Comparison of ENCODE assay signal across 1 cellular context in genomic region chr1:65393345-65393744, GRCh38.
A peak's percentile ranks its signal among the peaks of the same experiment; 100 is the strongest.
TF ChIP-seq lines count a peak whose summit lies in the region.

No MANE protein-coding gene starts in this region.

TF ChIP-seq in K562, 482 proteins besides CTCF, POLR2A, EP300 and RAD21:
- TF ChIP-seq MTA3 (IDR thresholded peaks at IDR 0.05; ENCODE audit: borderline replicate concordance) (no peak), JUND (IDR thresholded peaks at IDR 0.05; ENCODE audit: borderline replicate concordance, low read depth, low read length) (peak; percentile 56; the same call in 1 of the 2 replicates), JUND (tag; IDR thresholded peaks at IDR 0.05; ENCODE audit: borderline replicate concordance, low read depth, low read length) (no peak), MXD1 (CRISPR knock-in tag; IDR thresholded peaks at IDR 0.05; ENCODE audit: borderline replicate concordance, poor library complexity, severe bottlenecking) (no peak), FOSL1 (tag; conservative IDR thresholded peaks at IDR 0.05) (peak; percentile 76), ARID1B (IDR thresholded peaks at IDR 0.05) (0 out of 2 replicates have a peak, but pooled peaks have one; percentile 8), ATF3 (IDR thresholded peaks at IDR 0.05) (peak; percentile 52), ATF3 (CRISPR knock-in tag; conservative IDR thresholded peaks at IDR 0.05) (no peak), PTRF (tag; IDR thresholded peaks at IDR 0.05) (no peak)
- TF ChIP-seq, protein P1, sequence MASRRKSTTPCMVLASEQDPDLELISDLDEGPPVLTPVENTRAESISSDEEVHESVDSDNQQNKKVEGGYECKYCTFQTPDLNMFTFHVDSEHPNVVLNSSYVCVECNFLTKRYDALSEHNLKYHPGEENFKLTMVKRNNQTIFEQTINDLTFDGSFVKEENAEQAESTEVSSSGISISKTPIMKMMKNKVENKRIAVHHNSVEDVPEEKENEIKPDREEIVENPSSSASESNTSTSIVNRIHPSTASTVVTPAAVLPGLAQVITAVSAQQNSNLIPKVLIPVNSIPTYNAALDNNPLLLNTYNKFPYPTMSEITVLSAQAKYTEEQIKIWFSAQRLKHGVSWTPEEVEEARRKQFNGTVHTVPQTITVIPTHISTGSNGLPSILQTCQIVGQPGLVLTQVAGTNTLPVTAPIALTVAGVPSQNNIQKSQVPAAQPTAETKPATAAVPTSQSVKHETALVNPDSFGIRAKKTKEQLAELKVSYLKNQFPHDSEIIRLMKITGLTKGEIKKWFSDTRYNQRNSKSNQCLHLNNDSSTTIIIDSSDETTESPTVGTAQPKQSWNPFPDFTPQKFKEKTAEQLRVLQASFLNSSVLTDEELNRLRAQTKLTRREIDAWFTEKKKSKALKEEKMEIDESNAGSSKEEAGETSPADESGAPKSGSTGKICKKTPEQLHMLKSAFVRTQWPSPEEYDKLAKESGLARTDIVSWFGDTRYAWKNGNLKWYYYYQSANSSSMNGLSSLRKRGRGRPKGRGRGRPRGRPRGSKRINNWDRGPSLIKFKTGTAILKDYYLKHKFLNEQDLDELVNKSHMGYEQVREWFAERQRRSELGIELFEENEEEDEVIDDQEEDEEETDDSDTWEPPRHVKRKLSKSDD (conservative IDR thresholded peaks at IDR 0.05; ENCODE audit: low read length), result no peak
